8 cellular contexts compared by ENCODE assay signal in genomic region chr1:33470495-33471012, GRCh38. TPM values are rescaled to one million over a fixed set of nuclear protein-coding genes. Genes with fewer than 3 reads are reported as not detected.
A peak's percentile ranks its signal among the peaks of the same experiment; 100 is the strongest.
DNase-seq lines count a peak whose midpoint lies in the region; ATAC-seq and TF ChIP-seq lines count a peak whose summit lies in the region.

No MANE protein-coding gene starts in this region.

- intact Hi-C loops in activated CD4-positive, alpha-beta T cell treated with anti-CD3 and anti-CD28 coated beads for 36 hours (cut with DNase I, micrococcal nuclease), result loop anchor here (1.0 to 5.0 kb wide), 5 partner anchors 103 to 373 kb away; no protein-coding TSS in a partner anchor
- intact Hi-C loops in right lobe of liver (cut with DNase I), result no loop called here

- H3K4me1 ChIP-seq in right lobe of liver, result peaks cover 0 to 4% (median 0%) of the 10 kb centered on the region in 4 donors

- no peaks in the 10 kb centered on the region for H3K9me3 ChIP-seq in right lobe of liver

- peaks cover 23% of the 10 kb centered on the region for H3K4me1 Mint-ChIP-seq in activated CD4-positive, alpha-beta T cell treated with anti-CD3 and anti-CD28 coated beads for 36 hours

- no peaks in the 10 kb centered on the region for H3K36me3 ChIP-seq in right lobe of liver

- no peak overlapping the region for H3K4me3 Mint-ChIP-seq in activated CD4-positive, alpha-beta T cell treated with anti-CD3 and anti-CD28 coated beads for 36 hours

- ATAC-seq in HG02973 (IDR thresholded peaks at IDR 0.05; ENCODE audit: unreplicated experiment) (peak; percentile 37), right lobe of liver (peak; percentile 68 to 77 (median 74)), HG03280 (IDR thresholded peaks at IDR 0.05; ENCODE audit: unreplicated experiment) (no peak)
- ATAC-seq in activated CD4-positive, alpha-beta T cell treated with anti-CD3 and anti-CD28 coated beads for 36 hours, result peak; percentile 59

- H3K36me3 Mint-ChIP-seq in activated CD4-positive, alpha-beta T cell treated with anti-CD3 and anti-CD28 coated beads for 36 hours (ENCODE audit: low read depth), result no peaks in the 10 kb centered on the region

- 2% methylated on average over 11 of the region's 11 CpGs for WGBS in right lobe of liver (ENCODE audit: insufficient coverage, low coverage, low lambda C conversion rate, missing lambda C conversion rate)

- no peak overlapping the region for H3K27ac Mint-ChIP-seq in activated CD4-positive, alpha-beta T cell treated with anti-CD3 and anti-CD28 coated beads for 36 hours

- TF ChIP-seq CTCF in right lobe of liver (IDR thresholded peaks at IDR 0.05), result peak; percentile 79 to 90 (median 85)

- no peaks in the 10 kb centered on the region for H3K27me3 ChIP-seq in right lobe of liver

- no peaks in the 10 kb centered on the region for H3K9me3 Mint-ChIP-seq in activated CD4-positive, alpha-beta T cell treated with anti-CD3 and anti-CD28 coated beads for 36 hours (ENCODE audit: low read depth)

- H3K4me3 ChIP-seq in right lobe of liver, result no peak overlapping the region

- CTCF ChIA-PET in activated CD4-positive, alpha-beta T cell treated with anti-CD3 and anti-CD28 coated beads for 36 hours (lab: Charles Lee), result interaction anchor here (0.8 to 4.0 kb wide), 13 partner anchors 11 to 395 kb away, joined by 3 to 40 read pairs (median 4); no protein-coding TSS in a partner anchor

- POLR2A ChIA-PET in activated CD4-positive, alpha-beta T cell treated with anti-CD3 and anti-CD28 coated beads for 36 hours (lab: Charles Lee), result no interaction called here

- no peak for TF ChIP-seq POLR2A in right lobe of liver (IDR thresholded peaks at IDR 0.05)

- no peak overlapping the region for H3K27ac ChIP-seq in right lobe of liver

- peak; percentile 71 for DNase-seq in DMS114 treated with DMSO at 0.1 percent for 48 hours (lab: John Stamatoyannopoulos, UW; ENCODE audit: unreplicated experiment)
- DNase-seq in NCI-H446 (lab: John Stamatoyannopoulos, UW), result peak; percentile 64 to 84
- DNase-seq in activated CD4-positive, alpha-beta T cell treated with anti-CD3 and anti-CD28 coated beads for 36 hours, result peak; percentile 79
- DNase-seq in dedifferentiated amniotic fluid mesenchymal stem cell (ENCODE audit: extremely low spot score), result peak; percentile 88
- DNase-seq in right lobe of liver, result peak in 2 of 3 donors; percentile 69 to 72
- peak; percentile 39 to 45 for DNase-seq in stimulated activated CD4-positive, alpha-beta T cell treated with anti-CD3 and anti-CD28 coated beads, Interleukin-4, amount 100 ng/mL, for 48 hours (ENCODE audit: low read depth in 2 of 2)

- H3K27me3 Mint-ChIP-seq in activated CD4-positive, alpha-beta T cell treated with anti-CD3 and anti-CD28 coated beads for 36 hours, result no peaks in the 10 kb centered on the region

RNA-seq across cellular contexts. Expression of gene ZSCAN20, which starts 1.9 kb away (rescaled TPM):
- 1 to 10 TPM; 3.4 to 5.4 TPM for total RNA-seq in activated CD4-positive, alpha-beta T cell treated with anti-CD3 and anti-CD28 coated beads for 36 hours
- 1 to 10 TPM in 4 of 6 experiments, under 1 TPM in 2; 0.81 to 2.7 (median 1.4) TPM for total RNA-seq in right lobe of liver

RNA-seq across cellular contexts. Expression of gene PHC2, which starts 39.7 kb away (rescaled TPM):
- 10 to 100 TPM; 23.8 to 28.4 TPM for total RNA-seq in activated CD4-positive, alpha-beta T cell treated with anti-CD3 and anti-CD28 coated beads for 36 hours
- 10 to 100 TPM; 49.3 to 86.5 (median 66.8) TPM for total RNA-seq in right lobe of liver

Comparison
In these comparisons a context has a peak if more than half of its experiments do, and no peak if none do; other contexts are left out.
1. intact Hi-C loops: an anchor here in activated CD4-positive, alpha-beta T cell treated with anti-CD3 and anti-CD28 coated beads for 36 hours (1.0 to 5.0 kb wide); none called in right lobe of liver.